In the genomic region with DNA sequence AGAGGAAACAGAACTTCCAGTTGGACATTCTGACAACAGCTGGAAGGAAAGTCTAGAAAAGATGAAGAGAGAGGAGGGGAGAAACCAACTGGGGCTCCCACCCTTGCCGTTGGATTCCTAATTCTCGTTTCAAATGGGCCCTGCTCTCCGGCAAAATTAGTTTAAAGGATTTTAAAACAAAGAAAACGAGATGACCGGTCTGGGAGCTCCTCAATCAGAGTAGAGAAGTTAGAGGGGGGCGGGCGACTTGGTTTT, we compare ENCODE assay signal across 1 cellular context.
TF ChIP-seq lines count a peak whose summit lies in the region.

No MANE protein-coding gene starts in this region.

TF ChIP-seq in HCT116, 20 proteins besides CTCF, POLR2A, EP300 and RAD21 (continued from another document):
- TF ChIP-seq EZH2 (IDR thresholded peaks at IDR 0.05) (no peak), REST (IDR thresholded peaks at IDR 0.05; ENCODE audit: low read depth) (no peak), ELF1 (IDR thresholded peaks at IDR 0.05; ENCODE audit: borderline replicate concordance, low read depth) (no peak), JUND (IDR thresholded peaks at IDR 0.05) (no peak), CEBPB (IDR thresholded peaks at IDR 0.05; ENCODE audit: low read depth) (no peak)
